17 cellular contexts compared by ENCODE assay signal in the genomic region with DNA sequence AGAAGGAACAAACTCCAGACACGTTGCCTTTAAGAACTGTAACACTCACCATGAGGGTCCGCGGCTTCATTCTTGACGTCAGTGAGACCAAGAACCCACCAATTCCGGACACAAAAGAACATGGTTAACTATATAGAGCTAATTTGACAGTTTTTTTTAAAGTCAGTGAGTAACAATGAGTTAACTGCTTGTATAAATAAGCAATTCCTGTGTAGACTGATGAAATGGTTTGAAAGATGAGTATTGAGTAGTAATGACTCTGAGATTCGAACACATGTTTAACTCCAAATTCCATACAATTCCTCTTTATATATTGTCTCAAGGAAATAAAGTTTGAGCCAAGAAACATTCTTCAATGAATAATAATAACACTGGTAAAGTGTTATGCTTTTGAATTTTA.
A peak's percentile ranks its signal among the peaks of the same experiment; 100 is the strongest.
DNase-seq lines count a peak whose midpoint lies in the region; TF ChIP-seq lines count a peak whose summit lies in the region.
"Had no signal": no experiment of that assay in that cellular context is flagged by ENCODE, and none has a peak within 500 bp of the region (broad histone marks: within the 10 kb centered on the region; RNA-seq: fewer than 3 reads in every experiment).

No MANE protein-coding gene starts in this region.

- H3K9me3 ChIP-seq in mammary epithelial cell (replicated peaks; ENCODE audit: insufficient read depth, low read length) = no peaks in the 10 kb centered on the region
- H3K9me3 ChIP-seq in mesenchymal stem cell (ENCODE audit: control insufficient read depth, low read length) = peaks cover 19% of the 10 kb centered on the region
- H3K9me3 ChIP-seq in vagina = no peaks in the 10 kb centered on the region
- H3K9me3 ChIP-seq: BE2C had no signal

- in situ Hi-C loops in mammary epithelial cell (cut with MboI; ENCODE audit: low sequenced_read_pairs in 2 of 2) = no loop called here

- intact Hi-C loops in mammary epithelial cell (cut with micrococcal nuclease) (no loop called here), vagina (cut with DNase I) (no loop called here)

- no peak overlapping the region for H3K23ac ChIP-seq in mesenchymal stem cell (ENCODE audit: low read length in 2 of 2)

- no peak overlapping the region for H3K18ac ChIP-seq in mesenchymal stem cell (ENCODE audit: low read depth in 1 of 2, low read length in 2 of 2)

- H4K8ac ChIP-seq in mesenchymal stem cell (ENCODE audit: low read length) = no peak overlapping the region

- TF ChIP-seq CTCF in AG10803 (conservative IDR thresholded peaks at IDR 0.05; ENCODE audit: low read length) (no peak), mammary epithelial cell (conservative IDR thresholded peaks at IDR 0.05 in 1 of 2, IDR thresholded peaks at IDR 0.05 in 1 of 2; ENCODE audit: extremely low read depth in 1 of 2, insufficient read depth in 1 of 2, low read depth in 1 of 2, low read length in 2 of 2) (no peak), vagina (IDR thresholded peaks at IDR 0.05) (no peak)

- H2AFZ ChIP-seq in mammary epithelial cell (ENCODE audit: low read depth, low read length) (peak overlapping the region; percentile 5), mesenchymal stem cell (ENCODE audit: low read depth, low read length) (no peak overlapping the region)

- dilution Hi-C loops in mammary epithelial cell (cut with HindIII; ENCODE audit: low sequenced_read_pairs) = no loop called here

- no peak overlapping the region for H3K9ac ChIP-seq in mammary epithelial cell (ENCODE audit: insufficient read depth, low read length)
- no peak overlapping the region for H3K9ac ChIP-seq in mesenchymal stem cell (ENCODE audit: low read length)
- H3K9ac ChIP-seq: KMS-11 had no signal

- CTCF ChIA-PET in mammary epithelial cell (lab: Charles Lee; ENCODE audit: low non-redundant PET) = no interaction called here

- H3K4me3 ChIP-seq in AG10803 (ENCODE audit: low read length) (no peak overlapping the region), mammary epithelial cell (replicated peaks in 1 of 3; ENCODE audit: insufficient read depth in 1 of 3, low read depth in 2 of 3, low read length in 3 of 3) (no peak overlapping the region), mesenchymal stem cell (ENCODE audit: insufficient read depth in 1 of 2, low read depth in 1 of 2, low read length in 2 of 2) (no peak overlapping the region), vagina (no peak overlapping the region)

- no peak overlapping the region for H2BK15ac ChIP-seq in mesenchymal stem cell (ENCODE audit: low read depth, poor library complexity, severe bottlenecking)

- H2BK120ac ChIP-seq in mesenchymal stem cell (ENCODE audit: low read depth, low read length) = no peak overlapping the region

- H2AK5ac ChIP-seq in mesenchymal stem cell (ENCODE audit: low read length, severe bottlenecking) = no peak overlapping the region

- 85% methylated on average over 6 of the region's 6 CpGs for WGBS in mammary epithelial cell (ENCODE audit: low coverage, missing lambda C conversion rate)
- 96% methylated on average over 3 of the region's 6 CpGs for WGBS in mesenchymal stem cell

- H3K27me3 ChIP-seq in mammary epithelial cell (ENCODE audit: insufficient read depth, low read length) = no peaks in the 10 kb centered on the region
- no peaks in the 10 kb centered on the region for H3K27me3 ChIP-seq in mesenchymal stem cell (ENCODE audit: control insufficient read depth in 1 of 2, insufficient read depth in 1 of 2, low read length in 2 of 2)
- no peaks in the 10 kb centered on the region for H3K27me3 ChIP-seq in vagina
- H3K27me3 ChIP-seq: BE2C had no signal

- H3K27ac ChIP-seq in mammary epithelial cell (ENCODE audit: insufficient read depth, low read depth, low read length) = no peak overlapping the region
- no peak overlapping the region for H3K27ac ChIP-seq in mesenchymal stem cell (ENCODE audit: low read length, poor library complexity, severe bottlenecking)
- H3K27ac ChIP-seq in vagina = no peak overlapping the region
- H3K27ac ChIP-seq: KMS-11 had no signal

- peak; percentile 8 for DNase-seq in AG10803 (ENCODE audit: low read depth)
- DNase-seq in M059J (ENCODE audit: low read depth) = peak; percentile 44
- no peak for DNase-seq in mammary epithelial cell
- DNase-seq in mesenchymal stem cell = peak; percentile 1
- no peak for DNase-seq in NCI-H1436 treated with DMSO at 0.1 percent for 48 hours (lab: John Stamatoyannopoulos, UW)
- no peak for DNase-seq in stimulated activated CD4-positive, alpha-beta T cell treated with anti-CD3 and anti-CD28 coated beads, Interleukin-4, amount 100 ng/mL, for 4 hours
- DNase-seq in vagina (ENCODE audit: extremely low spot score in 2 of 2) = no peak
- DNase-seq: BE2C; CD4-positive, alpha-beta memory T cell; DMS79 treated with DMSO at 0.1 percent for 48 hours; MM.1S; NCI-H1105; NCI-H187 treated with DMSO at 0.1 percent for 48 hours; NCI-H2171; NCI-H510A; SHP77 treated with DMSO at 0.1 percent for 48 hours had no signal

- TSS peak; percentile 70 for BruUV-seq in mammary epithelial cell (replicated peaks; lab: Mats Ljungman, UMichigan)

- TF ChIP-seq POLR2A in vagina (IDR thresholded peaks at IDR 0.05) = no peak

- H3K4me2 ChIP-seq in mammary epithelial cell (ENCODE audit: insufficient read depth, low read depth, low read length) (no peak overlapping the region), mesenchymal stem cell (ENCODE audit: low read length, poor library complexity, severe bottlenecking) (no peak overlapping the region)
- H3K4me2 ChIP-seq: KMS-11 had no signal

- no peaks in the 10 kb centered on the region for H3K79me2 ChIP-seq in mammary epithelial cell (ENCODE audit: insufficient read depth, low read length)

- no peak overlapping the region for H4K91ac ChIP-seq in mesenchymal stem cell (ENCODE audit: low read length)

- no peak overlapping the region for H3K14ac ChIP-seq in mesenchymal stem cell (ENCODE audit: low read length in 2 of 2)

- H2BK5ac ChIP-seq in mesenchymal stem cell (ENCODE audit: low read depth, low read length, poor library complexity, severe bottlenecking) = no peak overlapping the region

- no peaks in the 10 kb centered on the region for H3K79me1 ChIP-seq in mesenchymal stem cell (replicated peaks; ENCODE audit: low read length, poor library complexity, severe bottlenecking)

- H3K4ac ChIP-seq in mesenchymal stem cell (ENCODE audit: low read depth in 1 of 2, low read length in 2 of 2) = no peak overlapping the region

- H3K36me3 ChIP-seq in mammary epithelial cell (ENCODE audit: insufficient read depth, low read length) (no peaks in the 10 kb centered on the region), mesenchymal stem cell (ENCODE audit: control insufficient read depth in 1 of 2, insufficient read depth in 2 of 2, low read depth in 1 of 2, low read length in 2 of 2) (no peaks in the 10 kb centered on the region), vagina (no peaks in the 10 kb centered on the region)
- H3K36me3 ChIP-seq: BE2C had no signal

- H4K20me1 ChIP-seq in mammary epithelial cell (ENCODE audit: insufficient read depth, low read length) = no peaks in the 10 kb centered on the region

- no peak overlapping the region for H2BK12ac ChIP-seq in mesenchymal stem cell (ENCODE audit: low read length in 2 of 2)

- H3K4me1 ChIP-seq in mammary epithelial cell (ENCODE audit: insufficient read depth, low read length) = no peaks in the 10 kb centered on the region
- peaks cover 1% of the 10 kb centered on the region for H3K4me1 ChIP-seq in mesenchymal stem cell (ENCODE audit: control insufficient read depth, insufficient read depth, low read depth, low read length)
- H3K4me1 ChIP-seq in vagina = no peaks in the 10 kb centered on the region
- H3K4me1 ChIP-seq: BE2C had no signal

Comparison
In these comparisons a context has a peak if more than half of its experiments do, and no peak if none do; other contexts are left out.
1. DNase-seq: peak in AG10803 (single experiment), M059J (single experiment) and mesenchymal stem cell (single experiment); none in mammary epithelial cell (single experiment), NCI-H1436 treated with DMSO at 0.1 percent for 48 hours (single experiment), stimulated activated CD4-positive, alpha-beta T cell treated with anti-CD3 and anti-CD28 coated beads, Interleukin-4, amount 100 ng/mL, for 4 hours (0 of 2) and vagina (0 of 2).